Comparison of ENCODE assay signal across 18 cellular contexts in the genomic region with DNA sequence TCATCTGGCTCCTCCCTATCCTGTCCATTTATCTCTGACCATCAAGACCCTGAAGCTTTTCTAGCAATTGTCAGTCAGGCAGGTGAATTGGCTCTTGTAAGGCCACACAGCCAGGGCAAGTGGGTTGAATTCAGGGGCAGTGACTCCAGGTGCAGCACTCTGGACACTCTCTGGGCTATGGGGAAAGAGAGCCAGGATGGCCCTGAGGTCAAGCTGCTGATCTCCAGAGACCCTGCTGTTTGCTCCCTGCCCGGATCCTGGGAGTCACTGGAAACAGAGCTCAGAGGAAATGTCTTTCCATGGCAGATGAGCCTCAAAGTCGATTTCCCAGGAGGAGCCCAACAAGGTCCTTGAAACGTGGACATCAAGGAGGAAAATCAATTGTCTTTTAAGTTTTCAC.
A peak's percentile ranks its signal among the peaks of the same experiment; 100 is the strongest.
DNase-seq lines count a peak whose midpoint lies in the region; ATAC-seq and TF ChIP-seq lines count a peak whose summit lies in the region.
"Had no signal": no experiment of that assay in that cellular context is flagged by ENCODE, and none has a peak within 500 bp of the region (broad histone marks: within the 10 kb centered on the region; RNA-seq: fewer than 3 reads in every experiment).

No MANE protein-coding gene starts in this region.

- H2BK120ac ChIP-seq in H9 (ENCODE audit: low read depth, low read length, poor library complexity, severe bottlenecking) = no peak overlapping the region

- DNase-seq in H9 (peak; percentile 8), islet precursor cell (peak; percentile 31), vagina (ENCODE audit: extremely low spot score in 2 of 2) (peak; percentile 58 to 85), left colon (no peak)
- DNase-seq: Calu3; CD8-positive, alpha-beta T cell; DMS79 treated with DMSO at 0.1 percent for 48 hours; GF-D8; HFFc6 had no signal

- peaks cover 20% of the 10 kb centered on the region for H3K27me3 Mint-ChIP-seq in H9 (ENCODE audit: low read depth)

- no peak overlapping the region for H3K9ac ChIP-seq in H9 (ENCODE audit: extremely low read depth, insufficient read length, low read length)
- peak overlapping the region; percentile 88 for H3K9ac ChIP-seq in OCI-LY3 (ENCODE audit: low read length)
- H3K9ac ChIP-seq: BLaER1 treated with 17β-estradiol and CSF1 and Interleukin-3, amounts not matched to agents 10 nM and 100 nM had no signal

- H3K27ac ChIP-seq in H9 (ENCODE audit: insufficient read length, low read depth, low read length) = no peak overlapping the region
- peak overlapping the region; percentile 99 for H3K27ac ChIP-seq in OCI-LY3 (ENCODE audit: low read length)
- H3K27ac ChIP-seq in vagina = no peak overlapping the region
- H3K27ac ChIP-seq: BLaER1 treated with 17β-estradiol and CSF1 and Interleukin-3, amounts not matched to agents 10 nM and 100 nM had no signal

- H3K4me2 ChIP-seq in H9 (ENCODE audit: insufficient read depth, insufficient read length, low read length) (no peak overlapping the region), OCI-LY3 (ENCODE audit: low read length) (peak overlapping the region; percentile 58)
- H3K4me2 ChIP-seq: BLaER1 treated with 17β-estradiol and CSF1 and Interleukin-3, amounts not matched to agents 10 nM and 100 nM; GM23338 had no signal

- H3K79me1 ChIP-seq in H9 (ENCODE audit: insufficient read depth, low read depth, low read length, poor library complexity, severe bottlenecking) = no peaks in the 10 kb centered on the region

- no peak overlapping the region for H3T11ph ChIP-seq in H9 (ENCODE audit: low read length)

- no peak overlapping the region for H3K4me3 Mint-ChIP-seq in H9
- H3K4me3 Mint-ChIP-seq: B cell; CD8-positive, alpha-beta T cell; GM23338; HFFc6 had no signal

- H3K36me3 ChIP-seq in OCI-LY3 (replicated peaks; ENCODE audit: low read depth, low read length) = peaks cover 11% of the 10 kb centered on the region
- H3K36me3 ChIP-seq in vagina = no peaks in the 10 kb centered on the region
- H3K36me3 ChIP-seq: BLaER1 treated with 17β-estradiol and CSF1 and Interleukin-3, amounts not matched to agents 10 nM and 100 nM had no signal

- no CpG with 5 or more reads among the region's 3 CpGs for WGBS in H9 (ENCODE audit: extremely low coverage, insufficient read length, low lambda C conversion rate)

- TF ChIP-seq CTCF in H9 (conservative IDR thresholded peaks at IDR 0.05) (no peak), OCI-LY3 (IDR thresholded peaks at IDR 0.05; ENCODE audit: low read depth, low read length) (no peak), vagina (IDR thresholded peaks at IDR 0.05) (no peak)

- no peaks in the 10 kb centered on the region for H4K20me1 ChIP-seq in H9 (ENCODE audit: control insufficient read depth, insufficient read depth, insufficient read length)
- no peaks in the 10 kb centered on the region for H4K20me1 ChIP-seq in OCI-LY3 (ENCODE audit: insufficient read depth, low read length)
- H4K20me1 ChIP-seq: BLaER1 treated with 17β-estradiol and CSF1 and Interleukin-3, amounts not matched to agents 10 nM and 100 nM had no signal

- no peak overlapping the region for H3K56ac ChIP-seq in H9 (ENCODE audit: insufficient read length, low read depth, low read length)

- H3K36me3 Mint-ChIP-seq in H9 (ENCODE audit: insufficient read depth in 1 of 3, low read depth in 3 of 3) = no peaks in the 10 kb centered on the region; a peak in 1 of 7 replicates
- H3K36me3 Mint-ChIP-seq: CD8-positive, alpha-beta T cell; IgD-negative memory B cell had no signal

- H3K9me3 ChIP-seq in H9 (ENCODE audit: control insufficient read depth, low read depth, low read length) = no peaks in the 10 kb centered on the region
- peaks cover 6% of the 10 kb centered on the region for H3K9me3 ChIP-seq in OCI-LY3 (ENCODE audit: insufficient read depth, low read length)
- no peaks in the 10 kb centered on the region for H3K9me3 ChIP-seq in vagina
- H3K9me3 ChIP-seq: BLaER1 treated with 17β-estradiol and CSF1 and Interleukin-3, amounts not matched to agents 10 nM and 100 nM had no signal

- H4K5ac ChIP-seq in H9 (ENCODE audit: insufficient read length, low read depth, low read length) = no peak overlapping the region

- H2BK15ac ChIP-seq in H9 (ENCODE audit: low read depth, low read length) = no peak overlapping the region

- no peak overlapping the region for H3K23ac ChIP-seq in H9 (ENCODE audit: insufficient read length, low read depth, low read length)

- H4K91ac ChIP-seq in H9 (ENCODE audit: insufficient read length, low read depth, low read length) = no peak overlapping the region

- TF ChIP-seq POLR2A in vagina (IDR thresholded peaks at IDR 0.05) = no peak

- no peak overlapping the region for H3K18ac ChIP-seq in H9 (ENCODE audit: insufficient read length, low read depth, low read length)

- no peak overlapping the region for H3K27ac Mint-ChIP-seq in H9
- H3K27ac Mint-ChIP-seq: B cell; CD8-positive, alpha-beta T cell; GM23338; HFFc6; IgD-negative memory B cell had no signal

- H3K4me1 ChIP-seq in H9 (ENCODE audit: insufficient read depth, low read length) = no peaks in the 10 kb centered on the region
- H3K4me1 ChIP-seq in OCI-LY3 (ENCODE audit: low read length) = peaks cover 69% of the 10 kb centered on the region
- no peaks in the 10 kb centered on the region for H3K4me1 ChIP-seq in vagina

- no peak overlapping the region for H2BK5ac ChIP-seq in H9 (ENCODE audit: insufficient read length, low read length)

- H3K4me3 ChIP-seq in OCI-LY3 (ENCODE audit: low read length) = peak overlapping the region; percentile 10; the same call in 1 of the 2 replicates
- no peak overlapping the region for H3K4me3 ChIP-seq in vagina
- H3K4me3 ChIP-seq: BLaER1 treated with 17β-estradiol and CSF1 and Interleukin-3, amounts not matched to agents 10 nM and 100 nM; GM23338 had no signal

- H4K8ac ChIP-seq in H9 (replicated peaks; ENCODE audit: insufficient read length, low read depth, low read length) = no peak overlapping the region

- no peaks in the 10 kb centered on the region for H3K79me2 ChIP-seq in H9 (ENCODE audit: insufficient read depth, low read length)
- no peaks in the 10 kb centered on the region for H3K79me2 ChIP-seq in OCI-LY3 (ENCODE audit: low read length)

- H2AFZ ChIP-seq in H9 (ENCODE audit: low read length) (no peak overlapping the region), OCI-LY3 (ENCODE audit: low read depth, low read length) (no peak overlapping the region)
- H2AFZ ChIP-seq: GM23338 had no signal

- H3K4ac ChIP-seq in H9 (ENCODE audit: low read depth, low read length) = no peak overlapping the region

- intact Hi-C loops in vagina (cut with DNase I) (no loop called here), left colon (cut with DNase I, micrococcal nuclease) (no loop called here)

- ATAC-seq in HG03139 (IDR thresholded peaks at IDR 0.05; ENCODE audit: unreplicated experiment) (no peak), left colon (no peak), HG02938 (IDR thresholded peaks at IDR 0.05; ENCODE audit: unreplicated experiment) (no peak)
- ATAC-seq: CD8-positive, alpha-beta T cell; GM23338; HCT116; HepG2 had no signal

- peaks cover 0 to 3% of the 10 kb centered on the region in 2 experiments; a peak in 1 of 5 replicates for H3K9me3 Mint-ChIP-seq in H9

- no peak overlapping the region for H2BK20ac ChIP-seq in H9 (ENCODE audit: low read depth, low read length, poor library complexity, severe bottlenecking)

- no peaks in the 10 kb centered on the region for H3K27me3 ChIP-seq in H9 (ENCODE audit: insufficient read depth, low read length)
- no peaks in the 10 kb centered on the region for H3K27me3 ChIP-seq in OCI-LY3 (ENCODE audit: low read depth, low read length)
- H3K27me3 ChIP-seq in vagina = no peaks in the 10 kb centered on the region
- H3K27me3 ChIP-seq: BLaER1 treated with 17β-estradiol and CSF1 and Interleukin-3, amounts not matched to agents 10 nM and 100 nM had no signal

- H3K4me1 Mint-ChIP-seq in H9 = peaks cover 3 to 4% of the 10 kb centered on the region in 2 experiments; a peak in 3 of 4 replicates
- H3K4me1 Mint-ChIP-seq: B cell, GM23338, IgD-negative memory B cell had no signal

- no peaks in the 10 kb centered on the region for H3K23me2 ChIP-seq in H9 (ENCODE audit: insufficient read length, low read depth, low read length, poor library complexity, severe bottlenecking)

- no peak overlapping the region; the same call in 1 of the 2 replicates for H3K14ac ChIP-seq in H9 (ENCODE audit: insufficient read depth, low read length)

- no peak overlapping the region for H2AK5ac ChIP-seq in H9 (ENCODE audit: insufficient read length, low read length)

- no peak overlapping the region for H2BK12ac ChIP-seq in H9 (ENCODE audit: insufficient read length, low read depth, low read length)

Comparison
In these comparisons a context has a peak if more than half of its experiments do, and no peak if none do; other contexts are left out.
1. DNase-seq: peak in H9 (single experiment), islet precursor cell (single experiment) and vagina (2 of 2); none in left colon (0 of 2).